ENCODE assay signal across 4 cellular contexts in genomic region chr17:44330283-44330682, GRCh38. TPM values are rescaled to one million over a fixed set of nuclear protein-coding genes. Genes with fewer than 3 reads are reported as not detected.
"Had no signal": no experiment of that assay in that cellular context is flagged by ENCODE, and none has a peak within 500 bp of the region (broad histone marks: within the 10 kb centered on the region; RNA-seq: fewer than 3 reads in every experiment).

No MANE protein-coding gene starts in this region.

RNA-seq across cellular contexts. Expression of gene RUNDC3A, which starts 21.9 kb away (rescaled TPM):
- total RNA-seq: HepG2 had no signal
- polyA plus RNA-seq: IgD-negative memory B cell had no signal

RNA-seq across cellular contexts. Expression of gene ITGA2B, which starts 59.2 kb away (rescaled TPM):
- total RNA-seq: HT-29, HT1080 had no signal
